25 cellular contexts compared by ENCODE assay signal in the genomic region with DNA sequence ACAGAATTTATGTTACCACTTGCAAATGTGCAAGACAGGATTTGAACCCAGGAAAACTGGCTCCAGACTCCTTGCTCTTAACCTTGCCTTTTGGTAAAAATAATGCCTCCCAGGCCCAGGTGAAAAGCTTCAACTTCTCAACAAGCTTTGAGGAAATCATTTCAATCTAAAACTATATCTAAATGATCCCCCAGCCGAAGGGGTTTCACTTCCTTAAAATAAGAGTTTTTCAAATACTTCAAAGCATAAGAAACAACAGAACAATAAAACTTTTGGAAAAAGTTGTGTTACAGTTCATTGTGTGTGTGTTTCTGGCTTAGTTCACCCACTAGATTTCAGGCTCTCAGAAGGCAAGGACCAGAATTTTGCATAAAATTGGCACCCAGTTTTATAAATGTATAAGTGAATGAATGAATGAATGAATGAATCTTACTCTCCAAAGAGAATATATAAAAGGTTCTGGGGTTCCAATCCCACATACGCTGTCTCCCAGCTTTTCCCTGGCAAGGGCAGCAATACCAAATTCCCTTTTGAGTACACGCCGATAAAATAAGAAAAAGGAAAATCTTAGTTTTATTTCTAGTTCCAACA. TPM values are rescaled to one million over a fixed set of nuclear protein-coding genes. Genes with fewer than 3 reads are reported as not detected.
"Had no signal": no experiment of that assay in that cellular context is flagged by ENCODE, and none has a peak within 500 bp of the region (broad histone marks: within the 10 kb centered on the region; RNA-seq: fewer than 3 reads in every experiment).

No MANE protein-coding gene starts in this region.

- H3K36me3 ChIP-seq: brain microvascular endothelial cell had no signal

- DNase-seq: activated B cell treated with CpG ODN at 0.5 μM for 24 hours; activated CD4-positive, alpha-beta memory T cell treated with anti-CD3 and anti-CD28 coated beads for 36 hours; activated CD4-positive, alpha-beta T cell treated with anti-CD3 and anti-CD28 coated beads for 4 hours; activated CD4-positive, CD25-positive, alpha-beta regulatory T cell treated with anti-CD3 and anti-CD28 coated beads, Interleukin-2, amount 50 U/mL, for 72 hours; activated CD8-positive, alpha-beta memory T cell treated with anti-CD3 and anti-CD28 coated beads, Interleukin-2, amount 50 U/mL, for 4 hours; activated effector memory CD4-positive, alpha-beta T cell treated with Interleukin-2 at 50 U/mL for 16 hours; activated naive CD4-positive, alpha-beta T cell treated with anti-CD3 and anti-CD28 coated beads, Interleukin-2, amount 50 U/mL, for 16 hours; aorta; central memory CD4-positive, alpha-beta T cell; NCI-H1048; NCI-H2081 treated with DMSO at 0.1 percent for 48 hours; NCI-H226; NCI-H446 treated with DMSO at 0.1 percent for 48 hours; NK-92 treated with Interleukin-12 subunit alpha and Interleukin-12 subunit beta, amount 100 ng/mL, for 24 hours; SIG-M5; T-helper 9 cell had no signal

- H3K27ac ChIP-seq: brain microvascular endothelial cell, RWPE1, VCaP had no signal

- H3K27me3 ChIP-seq: brain microvascular endothelial cell had no signal

- ATAC-seq: Right ventricle myocardium inferior had no signal

RNA-seq across cellular contexts. Expression of gene OR2H2, which starts 5.4 kb away (rescaled TPM):
- total RNA-seq: activated B cell treated with CpG ODN at 0.5 μM for 24 hours; activated CD4-positive, alpha-beta memory T cell treated with anti-CD3 and anti-CD28 coated beads for 36 hours; activated naive CD8-positive, alpha-beta T cell treated with anti-CD3 and anti-CD28 coated beads for 36 hours; aorta; cerebellum; MCF 10A; PC-3; Right ventricle myocardium inferior; SK-MEL-5 had no signal

RNA-seq across cellular contexts. Expression of gene UBD, which starts 30.8 kb away (rescaled TPM):
- total RNA-seq: activated B cell treated with CpG ODN at 0.5 μM for 24 hours, cerebellum, MCF 10A, PC-3, Right ventricle myocardium inferior, SK-MEL-5 had no signal
